In genomic region chr7:28957822-28958234, GRCh38 we compare ENCODE assay signal across 8 cellular contexts. TPM values are rescaled to one million over a fixed set of nuclear protein-coding genes. Genes with fewer than 3 reads are reported as not detected.
DNase-seq lines count a peak whose midpoint lies in the region; ATAC-seq, FAIRE-seq and TF ChIP-seq lines count a peak whose summit lies in the region.
"Had no signal": no experiment of that assay in that cellular context is flagged by ENCODE, and none has a peak within 500 bp of the region (broad histone marks: within the 10 kb centered on the region; RNA-seq: fewer than 3 reads in every experiment).

No MANE protein-coding gene starts in this region.

- no peaks in the 10 kb centered on the region for H3K27me3 ChIP-seq in breast epithelium
- H3K27me3 ChIP-seq in subcutaneous abdominal adipose tissue (ENCODE audit: control insufficient read depth in 5 of 5, insufficient read depth in 4 of 5, low read length in 5 of 5) = peaks cover 0 to 9% (median 7%) of the 10 kb centered on the region in 5 donors

- H3K9ac ChIP-seq in subcutaneous abdominal adipose tissue (ENCODE audit: low read length in 5 of 5) = peak overlapping the region in 1 of 5 donors; percentile 59

- no peak overlapping the region for H3K27ac Mint-ChIP-seq in HFFc6

- no peaks in the 10 kb centered on the region for H3K9me3 ChIP-seq in breast epithelium
- no peaks in the 10 kb centered on the region for H3K9me3 ChIP-seq in subcutaneous abdominal adipose tissue (ENCODE audit: control insufficient read depth in 5 of 5, low read length in 5 of 5)

- TF ChIP-seq POLR2A in breast epithelium (IDR thresholded peaks at IDR 0.05) = no peak

- H3K4me3 ChIP-seq in breast epithelium = peak overlapping the region; percentile 52 to 90 (median 71)
- H3K4me3 ChIP-seq in subcutaneous abdominal adipose tissue (ENCODE audit: low read depth in 1 of 5, low read length in 5 of 5) = peak overlapping the region in 4 of 5 donors; percentile 61 to 73 (median 70)

- H3K4me1 Mint-ChIP-seq in HFFc6 (ENCODE audit: low read depth) = no peaks in the 10 kb centered on the region

- peaks cover 36% of the 10 kb centered on the region for H3K27me3 Mint-ChIP-seq in HFFc6 (ENCODE audit: insufficient read depth)

- intact Hi-C loops in breast epithelium (cut with DNase I; ENCODE audit: low total_unique reads) = no loop called here

- H3K36me3 ChIP-seq in breast epithelium = no peaks in the 10 kb centered on the region
- no peaks in the 10 kb centered on the region for H3K36me3 ChIP-seq in subcutaneous abdominal adipose tissue (ENCODE audit: control insufficient read depth in 5 of 5, insufficient read depth in 5 of 5, low read length in 5 of 5)

- no peaks in the 10 kb centered on the region for H3K9me3 Mint-ChIP-seq in HFFc6

- FAIRE-seq in HTR-8/SVneo (lab: Jason Lieb, UNC) = no peak
- FAIRE-seq: frontal cortex had no signal

- H3K27ac ChIP-seq in breast epithelium (peak overlapping the region; percentile 87 to 94), subcutaneous abdominal adipose tissue (ENCODE audit: low read depth, low read length) (no peak overlapping the region)

- H3K4me3 Mint-ChIP-seq in HFFc6 = peak overlapping the region; percentile 28; the same call in 1 of the 2 replicates

- H3K36me3 Mint-ChIP-seq in HFFc6 (ENCODE audit: low read depth) = no peaks in the 10 kb centered on the region; the same call in 1 of the 2 replicates

- ATAC-seq in activated CD4-positive, CD25-positive, alpha-beta regulatory T cell treated with anti-CD3 and anti-CD28 coated beads, Interleukin-2, amount 50 U/mL, for 24 hours = no peak

- TF ChIP-seq CTCF in HFFc6 (IDR thresholded peaks at IDR 0.05) (no peak), breast epithelium (IDR thresholded peaks at IDR 0.05) (no peak)

- no peak for DNase-seq in HFFc6
- no peak for DNase-seq in breast epithelium (ENCODE audit: low spot score in 2 of 2)
- peak; percentile 79 for DNase-seq in left kidney (ENCODE audit: low read depth, low spot score)
- no peak for DNase-seq in HTR-8/SVneo (ENCODE audit: insufficient read length, low spot score)
- DNase-seq in activated CD8-positive, alpha-beta memory T cell treated with anti-CD3 and anti-CD28 coated beads, Interleukin-2, amount 50 U/mL, for 4 hours = no peak

- peaks cover 5 to 20% of the 10 kb centered on the region in 2 donors for H3K4me1 ChIP-seq in breast epithelium
- H3K4me1 ChIP-seq in subcutaneous abdominal adipose tissue (ENCODE audit: control insufficient read depth in 5 of 5, insufficient read depth in 5 of 5, low read length in 5 of 5) = peaks cover 0 to 51% (median 42%) of the 10 kb centered on the region in 5 donors

RNA-seq across cellular contexts. Expression of gene TRIL, which starts 0.3 kb away (rescaled TPM):
- under 1 TPM in 2 of 6 experiments, not detected in 4; 0.07 to 0.08 TPM for total RNA-seq in HFFc6 (2021; fragmentation: NEBNext Ultra II Directional; extraction: Animal tissue kit (Norgen Biotek cat#: 25700))
- total RNA-seq in breast epithelium = 1 to 10 TPM in 2 of 3 donors, under 1 TPM in 1; 0.48 to 8.3 (median 8.2) TPM
